13 cellular contexts compared by ENCODE assay signal in the genomic region with DNA sequence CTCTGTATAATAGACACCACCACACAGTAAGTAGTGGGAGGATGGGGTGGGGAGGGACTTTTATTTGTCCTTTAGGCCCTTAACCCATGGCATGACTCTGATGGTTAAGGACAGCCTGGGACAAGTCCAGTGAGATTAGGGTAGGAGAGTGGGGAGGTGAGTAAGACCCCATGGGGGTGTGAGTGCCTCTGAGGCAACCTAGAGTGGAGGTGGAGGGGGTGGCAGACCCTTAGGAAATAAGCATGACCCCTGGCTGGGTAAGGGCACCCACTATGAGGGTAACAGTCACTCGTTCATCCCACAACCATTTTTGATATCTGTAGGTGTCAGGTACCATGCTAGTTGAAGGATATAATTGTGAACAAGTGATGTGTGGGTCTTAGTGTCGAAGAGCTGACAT. TPM values are rescaled to one million over a fixed set of nuclear protein-coding genes. Genes with fewer than 3 reads are reported as not detected.
A peak's percentile ranks its signal among the peaks of the same experiment; 100 is the strongest.
DNase-seq lines count a peak whose midpoint lies in the region; ATAC-seq, FAIRE-seq and TF ChIP-seq lines count a peak whose summit lies in the region.
"Had no signal": no experiment of that assay in that cellular context is flagged by ENCODE, and none has a peak within 500 bp of the region (broad histone marks: within the 10 kb centered on the region; RNA-seq: fewer than 3 reads in every experiment).

No MANE protein-coding gene starts in this region.

- 90% methylated on average over 2 of the region's 2 CpGs; no CpG with 5 or more reads in 1 of the 2 experiments for WGBS in H1 (ENCODE audit: extremely low coverage in 1 of 2, insufficient coverage in 1 of 2, insufficient read length in 1 of 2, insufficient replicate concordance in 2 of 2, low coverage in 1 of 2, low lambda C conversion rate in 2 of 2, missing lambda C conversion rate in 1 of 2), 2 experiments
- WGBS in smooth muscle cell (ENCODE audit: low lambda C conversion rate): 97% methylated on average over 2 of the region's 2 CpGs

- H2BK20ac ChIP-seq in H1 (ENCODE audit: low read length): no peak overlapping the region

- FAIRE-seq in H1 (lab: Jason Lieb, UNC): no peak

- no peak overlapping the region for H3K18ac ChIP-seq in H1 (ENCODE audit: extremely low read depth, low read length)

- no peak overlapping the region for H2BK5ac ChIP-seq in H1 (ENCODE audit: low read depth, low read length)

- H3K4ac ChIP-seq in H1 (replicated peaks; ENCODE audit: insufficient read length, low read depth, low read length): no peak overlapping the region

- H4K8ac ChIP-seq in H1 (ENCODE audit: extremely low read depth, insufficient read depth, low read length): no peak overlapping the region

- CTCF ChIA-PET in activated CD4-positive, alpha-beta T cell treated with anti-CD3 and anti-CD28 coated beads for 36 hours (lab: Charles Lee): interaction anchor here (0.6 to 9.8 kb wide), 44 partner anchors 9 to 749 kb away, joined by 3 to 87 read pairs (median 4); a partner anchor contains a TSS
- CTCF ChIA-PET in activated CD4-positive, alpha-beta T cell treated with anti-CD3 and anti-CD28 coated beads, Interleukin-2, amount 10 ng/mL, durations not matched to agents 7 days and 5 days (lab: Charles Lee): interaction anchor here (0.6 to 4.8 kb wide), 25 partner anchors 10 to 569 kb away, joined by 3 to 22 read pairs (median 4); no protein-coding TSS in a partner anchor
- CTCF ChIA-PET in activated CD8-positive, alpha-beta T cell treated with anti-CD3 and anti-CD28 coated beads for 36 hours (lab: Charles Lee): interaction anchor here (0.6 to 7.7 kb wide), 55 partner anchors 10 to 569 kb away, joined by 3 to 105 read pairs (median 5); a partner anchor contains a TSS
- CTCF ChIA-PET in H1 (lab: Charles Lee; ENCODE audit: partially characterized antibody): interaction anchor here (0.7 to 5.7 kb wide), 35 partner anchors 9 to 755 kb away, joined by 3 to 43 read pairs (median 5); a partner anchor contains a TSS

- H3K79me2 ChIP-seq in H1 (ENCODE audit: control insufficient read depth in 1 of 2, insufficient read depth in 2 of 2, low read length in 2 of 2): no peaks in the 10 kb centered on the region
- H3K79me2 ChIP-seq in smooth muscle cell (ENCODE audit: low read depth): no peaks in the 10 kb centered on the region

- H3K4me3 ChIP-seq in H1 (ENCODE audit: extremely low read depth in 1 of 4, insufficient read depth in 2 of 4, low read depth in 3 of 4, low read length in 4 of 4) (no peak overlapping the region; a peak in 1 of 8 replicates), smooth muscle cell (no peak overlapping the region)

- peak overlapping the region; percentile 41; the same call in 1 of the 2 replicates for H2BK12ac ChIP-seq in H1 (ENCODE audit: low read depth, low read length)

- H3K9me3 ChIP-seq in H1 (ENCODE audit: insufficient read depth in 2 of 2, low read depth in 1 of 2, low read length in 1 of 2): peaks cover 0 to 2% of the 10 kb centered on the region in 2 experiments; a peak in 1 of 4 replicates
- no peaks in the 10 kb centered on the region for H3K9me3 ChIP-seq in smooth muscle cell (replicated peaks; ENCODE audit: low read depth)

- H4K5ac ChIP-seq in H1 (ENCODE audit: insufficient read length, low read depth, low read length): no peak overlapping the region

- H3K79me1 ChIP-seq in H1 (ENCODE audit: low read depth, low read length): no peaks in the 10 kb centered on the region

- H3K36me3 ChIP-seq in H1 (ENCODE audit: control insufficient read depth in 2 of 4, insufficient read depth in 4 of 4, low read length in 3 of 4) (no peaks in the 10 kb centered on the region), smooth muscle cell (ENCODE audit: low read depth) (no peaks in the 10 kb centered on the region)

- ATAC-seq in activated CD4-positive, alpha-beta T cell treated with anti-CD3 and anti-CD28 coated beads for 36 hours: no peak
- ATAC-seq in activated CD8-positive, alpha-beta T cell treated with anti-CD3 and anti-CD28 coated beads for 36 hours: peak; percentile 28
- ATAC-seq in stimulated activated effector memory CD8-positive, alpha-beta T cell treated with anti-CD3 and anti-CD28 coated beads, Interleukin-12 subunit alpha, Interleukin-12 subunit beta, amount 100 ng/mL, for 72 hours: no peak
- ATAC-seq in GM21619 (IDR thresholded peaks at IDR 0.05; ENCODE audit: unreplicated experiment): no peak
- no peak for ATAC-seq in GM18868 (IDR thresholded peaks at IDR 0.05; ENCODE audit: unreplicated experiment)

- no peak for TF ChIP-seq RAD21 in H1 (IDR thresholded peaks at IDR 0.05 in 1 of 2, conservative IDR thresholded peaks at IDR 0.05 in 1 of 2; ENCODE audit: low read depth in 2 of 2, low read length in 2 of 2)

- H3K27me3 ChIP-seq in H1 (replicated peaks in 1 of 4; ENCODE audit: control insufficient read depth in 3 of 4, extremely low read depth in 1 of 4, insufficient read depth in 3 of 4, low read length in 3 of 4) (no peaks in the 10 kb centered on the region; a peak in 1 of 7 replicates), smooth muscle cell (ENCODE audit: low read depth) (no peaks in the 10 kb centered on the region)

- POLR2A ChIA-PET in activated CD4-positive, alpha-beta T cell treated with anti-CD3 and anti-CD28 coated beads for 36 hours (lab: Charles Lee): interaction anchor here (0.6 to 1.2 kb wide), 4 partner anchors 48 to 1472 kb away, joined by 3 to 4 read pairs (median 3); no protein-coding TSS in a partner anchor
- POLR2A ChIA-PET in activated CD4-positive, alpha-beta T cell treated with anti-CD3 and anti-CD28 coated beads, Interleukin-2, amount 10 ng/mL, durations not matched to agents 7 days and 5 days (lab: Charles Lee): no interaction called here
- POLR2A ChIA-PET in activated CD8-positive, alpha-beta T cell treated with anti-CD3 and anti-CD28 coated beads for 36 hours (lab: Charles Lee): interaction anchor here (0.7 to 2.6 kb wide), 13 partner anchors 9 to 206 kb away, joined by 3 to 14 read pairs (median 4); no protein-coding TSS in a partner anchor
- POLR2A ChIA-PET in H1 (lab: Charles Lee; ENCODE audit: partially characterized antibody): no interaction called here

- no peaks in the 10 kb centered on the region for H3F3A ChIP-seq in smooth muscle cell (ENCODE audit: low read depth)

- no peak for TF ChIP-seq CTCF in activated CD8-positive, alpha-beta T cell treated with anti-CD3 and anti-CD28 coated beads for 36 hours (IDR thresholded peaks at IDR 0.05)
- no peak for TF ChIP-seq CTCF in H1 (IDR thresholded peaks at IDR 0.05; ENCODE audit: control extremely low read depth in 1 of 3, insufficient read depth in 1 of 3, low read depth in 1 of 3, low read length in 3 of 3)
- TF ChIP-seq CTCF in smooth muscle cell (IDR thresholded peaks at IDR 0.05; ENCODE audit: borderline replicate concordance, insufficient read depth, poor library complexity, severe bottlenecking): no peak

- H3K4me1 ChIP-seq in H1 (replicated peaks in 1 of 4; ENCODE audit: control insufficient read depth in 3 of 4, insufficient read depth in 4 of 4, low read length in 3 of 4) (peaks cover 0 to 2% (median 0%) of the 10 kb centered on the region in 4 experiments; a peak in 3 of 7 replicates), smooth muscle cell (ENCODE audit: low read depth) (peaks cover 5% of the 10 kb centered on the region)

- no peak overlapping the region for H3K56ac ChIP-seq in H1 (replicated peaks; ENCODE audit: insufficient read length, low read depth, low read length)

- H3K27ac ChIP-seq in H1 (ENCODE audit: low read depth, low read length) (no peak overlapping the region), smooth muscle cell (ENCODE audit: low read depth) (no peak overlapping the region)

- H2AK5ac ChIP-seq in H1 (ENCODE audit: low read depth, low read length): no peak overlapping the region

- peak overlapping the region; percentile 1 for H3K27ac Mint-ChIP-seq in activated CD4-positive, alpha-beta T cell treated with anti-CD3 and anti-CD28 coated beads for 36 hours
- no peak overlapping the region for H3K27ac Mint-ChIP-seq in activated CD4-positive, alpha-beta T cell treated with anti-CD3 and anti-CD28 coated beads, Interleukin-2, amount 10 ng/mL, durations not matched to agents 7 days and 5 days
- H3K27ac Mint-ChIP-seq in activated CD8-positive, alpha-beta T cell treated with anti-CD3 and anti-CD28 coated beads for 36 hours: peak overlapping the region; percentile 36
- H3K27ac Mint-ChIP-seq in stimulated activated effector memory CD8-positive, alpha-beta T cell treated with anti-CD3 and anti-CD28 coated beads, Interleukin-12 subunit alpha, Interleukin-12 subunit beta, amount 100 ng/mL, for 72 hours: peak overlapping the region; percentile 83

- H3K4me3 Mint-ChIP-seq in activated CD4-positive, alpha-beta T cell treated with anti-CD3 and anti-CD28 coated beads for 36 hours: no peak overlapping the region
- no peak overlapping the region for H3K4me3 Mint-ChIP-seq in activated CD4-positive, alpha-beta T cell treated with anti-CD3 and anti-CD28 coated beads, Interleukin-2, amount 10 ng/mL, durations not matched to agents 7 days and 5 days
- H3K4me3 Mint-ChIP-seq in activated CD8-positive, alpha-beta T cell treated with anti-CD3 and anti-CD28 coated beads for 36 hours: no peak overlapping the region
- H3K4me3 Mint-ChIP-seq in stimulated activated effector memory CD8-positive, alpha-beta T cell treated with anti-CD3 and anti-CD28 coated beads, Interleukin-12 subunit alpha, Interleukin-12 subunit beta, amount 100 ng/mL, for 72 hours: no peak overlapping the region

- no peaks in the 10 kb centered on the region for H3K23me2 ChIP-seq in H1 (ENCODE audit: low read depth, low read length)

- intact Hi-C loops in activated CD4-positive, alpha-beta T cell treated with anti-CD3 and anti-CD28 coated beads for 36 hours (cut with DNase I, micrococcal nuclease): loop anchor here (1.0 to 10.0 kb wide), 10 partner anchors 23 to 569 kb away; no protein-coding TSS in a partner anchor
- intact Hi-C loops in activated CD8-positive, alpha-beta T cell treated with anti-CD3 and anti-CD28 coated beads for 36 hours (cut with micrococcal nuclease): loop anchor here (5.0 kb wide), 1 partner anchor 38 kb away; no protein-coding TSS in a partner anchor

- no peak for TF ChIP-seq POLR2A in H1 (IDR thresholded peaks at IDR 0.05; ENCODE audit: control extremely low read depth in 1 of 2, low read depth in 2 of 2, low read length in 2 of 2)

- H3K9me3 Mint-ChIP-seq in activated CD4-positive, alpha-beta T cell treated with anti-CD3 and anti-CD28 coated beads for 36 hours (ENCODE audit: low read depth): peaks cover 2% of the 10 kb centered on the region
- H3K9me3 Mint-ChIP-seq in activated CD4-positive, alpha-beta T cell treated with anti-CD3 and anti-CD28 coated beads, Interleukin-2, amount 10 ng/mL, durations not matched to agents 7 days and 5 days: peaks cover 4% of the 10 kb centered on the region
- peaks cover 2% of the 10 kb centered on the region for H3K9me3 Mint-ChIP-seq in activated CD8-positive, alpha-beta T cell treated with anti-CD3 and anti-CD28 coated beads for 36 hours
- no peaks in the 10 kb centered on the region for H3K9me3 Mint-ChIP-seq in stimulated activated effector memory CD8-positive, alpha-beta T cell treated with anti-CD3 and anti-CD28 coated beads, Interleukin-12 subunit alpha, Interleukin-12 subunit beta, amount 100 ng/mL, for 72 hours

- no peak overlapping the region for H3K14ac ChIP-seq in H1 (ENCODE audit: insufficient read length)

- peaks cover 0 to 2% of the 10 kb centered on the region in 2 experiments for H4K20me1 ChIP-seq in H1 (replicated peaks in 1 of 2; ENCODE audit: control insufficient read depth in 1 of 2, insufficient read depth in 2 of 2, low read length in 2 of 2)
- H4K20me1 ChIP-seq in smooth muscle cell (ENCODE audit: low read depth): no peaks in the 10 kb centered on the region

- H3K4me2 ChIP-seq in H1 (ENCODE audit: insufficient read depth in 1 of 2, low read depth in 2 of 2, low read length in 2 of 2): no peak overlapping the region
- no peak overlapping the region for H3K4me2 ChIP-seq in smooth muscle cell

- no peak overlapping the region; the same call in 1 of the 2 replicates for H2BK15ac ChIP-seq in H1 (ENCODE audit: low read length)

- H3K4me1 Mint-ChIP-seq in activated CD4-positive, alpha-beta T cell treated with anti-CD3 and anti-CD28 coated beads for 36 hours: peaks cover 17% of the 10 kb centered on the region
- peaks cover 31% of the 10 kb centered on the region for H3K4me1 Mint-ChIP-seq in activated CD4-positive, alpha-beta T cell treated with anti-CD3 and anti-CD28 coated beads, Interleukin-2, amount 10 ng/mL, durations not matched to agents 7 days and 5 days
- peaks cover 24% of the 10 kb centered on the region for H3K4me1 Mint-ChIP-seq in activated CD8-positive, alpha-beta T cell treated with anti-CD3 and anti-CD28 coated beads for 36 hours (ENCODE audit: low read depth)
- peaks cover 32% of the 10 kb centered on the region for H3K4me1 Mint-ChIP-seq in stimulated activated effector memory CD8-positive, alpha-beta T cell treated with anti-CD3 and anti-CD28 coated beads, Interleukin-12 subunit alpha, Interleukin-12 subunit beta, amount 100 ng/mL, for 72 hours

- no peak overlapping the region for H3K23ac ChIP-seq in H1 (ENCODE audit: insufficient read length)

- no peaks in the 10 kb centered on the region for H3K36me3 Mint-ChIP-seq in activated CD4-positive, alpha-beta T cell treated with anti-CD3 and anti-CD28 coated beads for 36 hours (ENCODE audit: low read depth)
- no peaks in the 10 kb centered on the region for H3K36me3 Mint-ChIP-seq in activated CD4-positive, alpha-beta T cell treated with anti-CD3 and anti-CD28 coated beads, Interleukin-2, amount 10 ng/mL, durations not matched to agents 7 days and 5 days (ENCODE audit: low read depth)
- no peaks in the 10 kb centered on the region for H3K36me3 Mint-ChIP-seq in activated CD8-positive, alpha-beta T cell treated with anti-CD3 and anti-CD28 coated beads for 36 hours (ENCODE audit: low read depth)
- H3K36me3 Mint-ChIP-seq in stimulated activated effector memory CD8-positive, alpha-beta T cell treated with anti-CD3 and anti-CD28 coated beads, Interleukin-12 subunit alpha, Interleukin-12 subunit beta, amount 100 ng/mL, for 72 hours: peaks cover 4% of the 10 kb centered on the region

- no peak for TF ChIP-seq EP300 in H1 (IDR thresholded peaks at IDR 0.05; ENCODE audit: borderline replicate concordance in 1 of 2, low read depth in 2 of 2, low read length in 2 of 2)

- peak overlapping the region; percentile 38 for H2BK120ac ChIP-seq in H1 (replicated peaks; ENCODE audit: low read depth, low read length)

- H3K9ac ChIP-seq in H1 (replicated peaks in 1 of 4; ENCODE audit: extremely low read depth in 1 of 4, low read depth in 3 of 4, low read length in 3 of 4) (no peak overlapping the region), smooth muscle cell (ENCODE audit: low read depth) (no peak overlapping the region)

- H3K27me3 Mint-ChIP-seq in activated CD4-positive, alpha-beta T cell treated with anti-CD3 and anti-CD28 coated beads for 36 hours: no peaks in the 10 kb centered on the region
- peaks cover 9% of the 10 kb centered on the region for H3K27me3 Mint-ChIP-seq in activated CD4-positive, alpha-beta T cell treated with anti-CD3 and anti-CD28 coated beads, Interleukin-2, amount 10 ng/mL, durations not matched to agents 7 days and 5 days
- no peaks in the 10 kb centered on the region for H3K27me3 Mint-ChIP-seq in activated CD8-positive, alpha-beta T cell treated with anti-CD3 and anti-CD28 coated beads for 36 hours

- H2AFZ ChIP-seq in H1 (ENCODE audit: low read length) (peak overlapping the region; percentile 98; the same call in 1 of the 2 replicates), smooth muscle cell (ENCODE audit: low read depth) (no peak overlapping the region)

- DNase-seq in activated CD4-positive, alpha-beta T cell treated with anti-CD3 and anti-CD28 coated beads for 36 hours: no peak
- no peak for DNase-seq in activated CD4-positive, alpha-beta T cell treated with anti-CD3 and anti-CD28 coated beads, Interleukin-2, amount 10 ng/mL, durations not matched to agents 7 days and 5 days
- no peak for DNase-seq in activated CD8-positive, alpha-beta T cell treated with anti-CD3 and anti-CD28 coated beads for 36 hours
- DNase-seq in H1 (ENCODE audit: low read depth in 1 of 2, low spot score in 2 of 2) (no peak), smooth muscle cell (lab: John Stamatoyannopoulos, UW; ENCODE audit: unreplicated experiment) (no peak)
- DNase-seq in stimulated activated effector memory CD8-positive, alpha-beta T cell treated with anti-CD3 and anti-CD28 coated beads, Interleukin-12 subunit alpha, Interleukin-12 subunit beta, amount 100 ng/mL, for 72 hours (ENCODE audit: low spot score in 2 of 2): no peak
- DNase-seq: NCI-H1417, NCI-H2029, NCI-H2171 treated with DMSO at 0.1 percent for 48 hours, NCI-H774 had no signal

- no peak overlapping the region for H4K91ac ChIP-seq in H1 (replicated peaks; ENCODE audit: insufficient read length, low read length)

RNA-seq across cellular contexts. Expression of a gene that starts 21.0 kb away (rescaled TPM):
- total RNA-seq in activated CD4-positive, alpha-beta T cell treated with anti-CD3 and anti-CD28 coated beads for 36 hours: 100 to 1,000 TPM; 100 to 125 TPM
- total RNA-seq in activated CD4-positive, alpha-beta T cell treated with anti-CD3 and anti-CD28 coated beads, Interleukin-2, amount 10 ng/mL, durations not matched to agents 7 days and 5 days: 100 to 1,000 TPM; 135 to 176 TPM
- total RNA-seq in activated CD8-positive, alpha-beta T cell treated with anti-CD3 and anti-CD28 coated beads for 36 hours: 100 to 1,000 TPM; 113 to 121 TPM
- 0.63 and 1.8 TPM in 2 replicates for total RNA-seq in H1 (2021; fragmentation: NEBNext Ultra II Directional; extraction: Animal tissue kit (Norgen Biotek cat#: 25700))
- 1.6 and 3.0 TPM in 2 replicates for polyA plus RNA-seq in H1 (2011; rRNA removed)
- polyA plus RNA-seq in H1 (2011; cell fraction: cytosol; rRNA removed): 2.1 TPM
- polyA plus RNA-seq in H1 (2011; cell fraction: nucleus; rRNA removed): 4.1 TPM
- 1.2 to 3.1 TPM (median 2.2 TPM) in 3 of 4 replicates, not detected in the other for polyA plus RNA-seq in H1 (2012, experiment 1 of 2)
- polyA plus RNA-seq in H1 (2012, experiment 2 of 2): 1.1 TPM
- 0.95 TPM for polyA plus RNA-seq in H1 (2013, experiment 1 of 2)
- 1.7 TPM for polyA plus RNA-seq in H1 (2013, experiment 2 of 2)
- 0.32 and 0.60 TPM in 2 replicates for polyA minus RNA-seq in H1 (2011; rRNA and poly(A)+ RNA removed)
- not detected for polyA minus RNA-seq in H1 (2011; cell fraction: cytosol; rRNA and poly(A)+ RNA removed)
- 1.1 TPM for polyA minus RNA-seq in H1 (2011; cell fraction: nucleus; rRNA and poly(A)+ RNA removed)
- total RNA-seq in smooth muscle cell: not detected in 2 replicates
- polyA plus RNA-seq in smooth muscle cell: 0.38 TPM in 1 of 2 replicates, not detected in the other
- total RNA-seq: NCI-H460 had no signal

RNA-seq across cellular contexts. Expression of a gene that starts 42.4 kb away (rescaled TPM):
- 10 to 100 TPM; 16.6 to 18.9 TPM for total RNA-seq in activated CD4-positive, alpha-beta T cell treated with anti-CD3 and anti-CD28 coated beads for 36 hours
- 10 to 100 TPM; 23.2 to 26.8 TPM for total RNA-seq in activated CD4-positive, alpha-beta T cell treated with anti-CD3 and anti-CD28 coated beads, Interleukin-2, amount 10 ng/mL, durations not matched to agents 7 days and 5 days
- total RNA-seq in activated CD8-positive, alpha-beta T cell treated with anti-CD3 and anti-CD28 coated beads for 36 hours: 10 to 100 TPM; 21.8 to 21.9 TPM
- 125 and 137 TPM in 2 replicates for total RNA-seq in H1 (2021; fragmentation: NEBNext Ultra II Directional; extraction: Animal tissue kit (Norgen Biotek cat#: 25700))
- polyA plus RNA-seq in H1 (2011; rRNA removed) (33.3 and 65.6 TPM in 2 replicates), smooth muscle cell (146 and 190 TPM in 2 replicates)
- polyA plus RNA-seq in H1 (2011; cell fraction: cytosol; rRNA removed): 110 TPM
- 51.3 TPM for polyA plus RNA-seq in H1 (2011; cell fraction: nucleus; rRNA removed)
- polyA plus RNA-seq in H1 (2012, experiment 1 of 2): 66.7 to 117 TPM (median 84.6 TPM) in 4 replicates
- 38.3 TPM for polyA plus RNA-seq in H1 (2012, experiment 2 of 2)
- 154 TPM for polyA plus RNA-seq in H1 (2013, experiment 1 of 2)
- 174 TPM for polyA plus RNA-seq in H1 (2013, experiment 2 of 2)
- 19.2 and 31.9 TPM in 2 replicates for polyA minus RNA-seq in H1 (2011; rRNA and poly(A)+ RNA removed)
- polyA minus RNA-seq in H1 (2011; cell fraction: cytosol; rRNA and poly(A)+ RNA removed): 39.9 TPM
- 29.9 TPM for polyA minus RNA-seq in H1 (2011; cell fraction: nucleus; rRNA and poly(A)+ RNA removed)
- 200 and 230 TPM in 2 replicates for total RNA-seq in smooth muscle cell

Comparison
In these comparisons a context has a peak if more than half of its experiments do, and no peak if none do; other contexts are left out.
1. POLR2A ChIA-PET loops: an anchor here in activated CD4-positive, alpha-beta T cell treated with anti-CD3 and anti-CD28 coated beads for 36 hours (0.6 to 1.2 kb wide) and activated CD8-positive, alpha-beta T cell treated with anti-CD3 and anti-CD28 coated beads for 36 hours (0.7 to 2.6 kb wide); none called in activated CD4-positive, alpha-beta T cell treated with anti-CD3 and anti-CD28 coated beads, Interleukin-2, amount 10 ng/mL, durations not matched to agents 7 days and 5 days and H1.
2. RNA of a gene that starts 21.0 kb away (total RNA-seq): 135 to 176 TPM in activated CD4-positive, alpha-beta T cell treated with anti-CD3 and anti-CD28 coated beads, Interleukin-2, amount 10 ng/mL, durations not matched to agents 7 days and 5 days, 100 to 125 TPM in activated CD4-positive, alpha-beta T cell treated with anti-CD3 and anti-CD28 coated beads for 36 hours and 113 to 121 TPM in activated CD8-positive, alpha-beta T cell treated with anti-CD3 and anti-CD28 coated beads for 36 hours; 0.63 to 1.8 TPM in H1 and not detected in smooth muscle cell; every median in the first group is over 10 times any median in the second.